23 cellular contexts compared by ENCODE assay signal in genomic region chr12:116067892-116068291, GRCh38.
DNase-seq lines count a peak whose midpoint lies in the region; ATAC-seq, FAIRE-seq and TF ChIP-seq lines count a peak whose summit lies in the region.
"Had no signal": no experiment of that assay in that cellular context is flagged by ENCODE, and none has a peak within 500 bp of the region (broad histone marks: within the 10 kb centered on the region; RNA-seq: fewer than 3 reads in every experiment).

No MANE protein-coding gene starts in this region.

- H3K27me3 Mint-ChIP-seq in naive B cell = no peaks in the 10 kb centered on the region
- H3K27me3 Mint-ChIP-seq: type B pancreatic cell had no signal

- ATAC-seq in right cardiac atrium (no peak), naive B cell (ENCODE audit: low read depth in 2 of 2) (no peak)

- H3K4me1 Mint-ChIP-seq in naive B cell = peaks cover 40 to 48% (median 45%) of the 10 kb centered on the region in 3 donors

- H3K27me3 ChIP-seq in cardiac muscle cell = no peaks in the 10 kb centered on the region
- no peaks in the 10 kb centered on the region for H3K27me3 ChIP-seq in right cardiac atrium (ENCODE audit: control insufficient read depth, insufficient read depth)
- no peaks in the 10 kb centered on the region for H3K27me3 ChIP-seq in colonic mucosa
- H3K27me3 ChIP-seq: BLaER1, stomach had no signal

- peaks cover 47% of the 10 kb centered on the region for H3K4me1 ChIP-seq in cardiac muscle cell (ENCODE audit: low read depth)
- H3K4me1 ChIP-seq in right cardiac atrium (ENCODE audit: control insufficient read depth, insufficient read depth, low read length) = peaks cover 9% of the 10 kb centered on the region
- no peaks in the 10 kb centered on the region for H3K4me1 ChIP-seq in colonic mucosa

- TF ChIP-seq CTCF in cardiac muscle cell (IDR thresholded peaks at IDR 0.05; ENCODE audit: low read depth, low read length) (no peak), colonic mucosa (IDR thresholded peaks at IDR 0.05) (no peak)

- no peak overlapping the region for H3K4me3 ChIP-seq in cardiac muscle cell
- no peak overlapping the region for H3K4me3 ChIP-seq in right cardiac atrium (ENCODE audit: low read length)
- no peak overlapping the region for H3K4me3 ChIP-seq in colonic mucosa
- H3K4me3 ChIP-seq: BLaER1, stomach had no signal

- no peak for TF ChIP-seq POLR2A in GM12892 (IDR thresholded peaks at IDR 0.05; ENCODE audit: low read depth, low read length)

- no peak for DNase-seq in cardiac muscle cell (ENCODE audit: low read depth in 1 of 2, low spot score in 1 of 2)
- no peak for DNase-seq in right cardiac atrium
- peak in 1 of 61 donors; percentile 7 for DNase-seq in caudate nucleus (lab: John Stamatoyannopoulos, UW)
- no peak for DNase-seq in naive B cell
- DNase-seq in superior temporal gyrus (ENCODE audit: extremely low spot score) = peak; percentile 54
- no peak for DNase-seq in inferior parietal cortex (ENCODE audit: extremely low spot score)
- no peak for DNase-seq in GM12892 (ENCODE audit: insufficient read length)
- DNase-seq in colonic mucosa = no peak
- DNase-seq: activated CD4-positive, alpha-beta T cell treated with anti-CD3 and anti-CD28 coated beads, Interleukin-2, amount 50 U/mL, for 4 hours; activated effector memory CD4-positive, alpha-beta T cell treated with anti-CD3 and anti-CD28 coated beads, Interleukin-2, amount 50 U/mL, for 16 hours; COR-L47; DND-41; head of caudate nucleus; NCI-H1048; NCI-H1930; NCI-H82; OCI-M1; stomach had no signal

- no peak overlapping the region for H3K4me3 Mint-ChIP-seq in naive B cell
- H3K4me3 Mint-ChIP-seq: type B pancreatic cell had no signal

- H3K9me3 ChIP-seq in cardiac muscle cell (ENCODE audit: low read depth) (no peaks in the 10 kb centered on the region), right cardiac atrium (ENCODE audit: control insufficient read depth, low read length) (no peaks in the 10 kb centered on the region), colonic mucosa (no peaks in the 10 kb centered on the region)
- H3K9me3 ChIP-seq: BLaER1, stomach had no signal

- H3K27ac ChIP-seq in cardiac muscle cell = peak overlapping the region; percentile 39
- no peak overlapping the region for H3K27ac ChIP-seq in right cardiac atrium (ENCODE audit: low read length)
- peak overlapping the region; percentile 6 for H3K27ac ChIP-seq in caudate nucleus (ENCODE audit: low read depth, low read length)
- H3K27ac ChIP-seq in colonic mucosa = no peak overlapping the region
- H3K27ac ChIP-seq: BLaER1 had no signal

- H3K36me3 ChIP-seq in cardiac muscle cell (no peaks in the 10 kb centered on the region), colonic mucosa (no peaks in the 10 kb centered on the region)
- H3K36me3 ChIP-seq: stomach had no signal

- intact Hi-C loops in right cardiac atrium (cut with DNase I) = no loop called here
- intact Hi-C loops in colonic mucosa (cut with DNase I) = no loop called here

- no peak for FAIRE-seq in GM12892 (lab: Jason Lieb, UNC)
- FAIRE-seq: A204.1, endometrium, GM19239 had no signal

- no peaks in the 10 kb centered on the region for H3K9me3 Mint-ChIP-seq in naive B cell
- H3K9me3 Mint-ChIP-seq: type B pancreatic cell had no signal

- 51% methylated on average over 3 of the region's 3 CpGs for WGBS in right cardiac atrium

- H3K36me3 Mint-ChIP-seq in naive B cell = no peaks in the 10 kb centered on the region
- H3K36me3 Mint-ChIP-seq: type B pancreatic cell had no signal

- H3K27ac Mint-ChIP-seq in naive B cell = peak overlapping the region in 4 of 6 donors; percentile 16 to 78 (median 31)
- H3K27ac Mint-ChIP-seq: type B pancreatic cell had no signal

- H3K9ac ChIP-seq in colonic mucosa (ENCODE audit: low read depth in 2 of 2, low read length in 2 of 2) = no peak overlapping the region
- H3K9ac ChIP-seq: BLaER1 had no signal

Comparison
In these comparisons a context has a peak if more than half of its experiments do, and no peak if none do; other contexts are left out.
1. H3K27ac ChIP-seq: peak in cardiac muscle cell (single experiment) and caudate nucleus (single experiment); none in right cardiac atrium (single experiment) and colonic mucosa (single experiment).